In the genomic region with DNA sequence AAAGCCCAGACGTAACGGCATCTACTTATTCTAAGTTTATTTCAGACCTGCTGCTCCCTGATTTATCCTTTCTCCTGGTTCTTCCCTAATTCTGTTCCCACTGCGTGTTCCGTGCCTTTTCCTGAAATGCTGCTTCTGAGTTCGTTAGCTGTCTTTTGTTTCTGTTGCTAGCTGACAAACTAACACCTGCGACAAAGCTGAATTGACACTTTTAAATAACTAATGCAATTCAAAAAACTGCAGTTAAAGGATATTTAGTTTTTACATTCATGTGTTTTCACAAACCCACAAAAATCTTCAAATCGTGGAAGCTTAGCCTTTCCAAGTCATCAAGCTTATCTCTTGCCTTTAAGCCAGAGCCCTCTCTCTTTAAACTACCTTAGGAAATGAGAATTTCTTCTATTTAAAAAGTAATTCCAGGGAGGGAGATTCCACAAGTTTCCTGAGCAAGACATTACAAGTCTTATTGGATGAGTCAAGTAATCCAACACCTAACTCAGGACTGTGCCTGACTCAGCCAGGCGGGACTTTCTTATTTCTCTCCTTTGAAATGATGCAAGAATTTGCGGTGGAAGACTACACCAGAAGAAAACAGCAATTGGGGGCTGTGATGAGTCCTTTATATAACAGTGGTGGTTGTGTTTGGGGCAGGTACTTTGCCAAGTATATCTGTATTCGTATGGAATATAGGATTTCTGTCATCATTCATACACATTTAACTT, we compare ENCODE assay signal across 9 cellular contexts. TPM values are rescaled to one million over a fixed set of nuclear protein-coding genes. Genes with fewer than 3 reads are reported as not detected.
A peak's percentile ranks its signal among the peaks of the same experiment; 100 is the strongest.
DNase-seq lines count a peak whose midpoint lies in the region; ATAC-seq, FAIRE-seq and TF ChIP-seq lines count a peak whose summit lies in the region.
"Had no signal": no experiment of that assay in that cellular context is flagged by ENCODE, and none has a peak within 500 bp of the region (broad histone marks: within the 10 kb centered on the region; RNA-seq: fewer than 3 reads in every experiment).

No MANE protein-coding gene starts in this region.

- peak overlapping the region; percentile 98 for H3K27ac ChIP-seq in astrocyte (ENCODE audit: low read depth, low read length)

- no peaks in the 10 kb centered on the region for H3K79me2 ChIP-seq in astrocyte (ENCODE audit: insufficient read depth, low read length)

- CTCF ChIA-PET in AG04449 (lab: Yijun Ruan, JAX) (no interaction called here), WTC11 (lab: Charles Lee) (no interaction called here)

- H3K36me3 ChIP-seq in astrocyte (ENCODE audit: insufficient read depth, low read length) = no peaks in the 10 kb centered on the region

- H3K4me3 Mint-ChIP-seq in astrocyte (ENCODE audit: unreplicated experiment) (no peak overlapping the region), WTC11 (no peak overlapping the region)

- no peak overlapping the region for H3K4me3 ChIP-seq in AG04449 (ENCODE audit: low read depth, low read length)
- peak overlapping the region; percentile 4 for H3K4me3 ChIP-seq in astrocyte (ENCODE audit: insufficient read depth, low read depth, low read length)

- no peaks in the 10 kb centered on the region for H4K20me1 ChIP-seq in astrocyte (ENCODE audit: insufficient read depth, low read length)

- H3K4me1 ChIP-seq in astrocyte (ENCODE audit: insufficient read depth, low read length) = peaks cover 54% of the 10 kb centered on the region

- H3K9ac ChIP-seq in astrocyte (ENCODE audit: low read length) = peak overlapping the region; percentile 80

- POLR2A ChIA-PET in AG04449 (lab: Yijun Ruan, JAX) = no interaction called here
- POLR2A ChIA-PET in WTC11 (lab: Charles Lee) = no interaction called here

- no peak for ATAC-seq in WTC11

- TF ChIP-seq CTCF in AG04449 (IDR thresholded peaks at IDR 0.05; ENCODE audit: insufficient read depth, low read length, missing control alignments) (no peak), astrocyte (IDR thresholded peaks at IDR 0.05; ENCODE audit: insufficient read depth, low read depth, low read length) (no peak), WTC11 (IDR thresholded peaks at IDR 0.05) (no peak)

- DNase-seq in AG04449 (ENCODE audit: low read depth, low spot score) (peak; percentile 96), HPDE6-E6E7 (ENCODE audit: extremely low spot score) (peak; percentile 79), astrocyte (ENCODE audit: low read depth) (peak; percentile 99), kidney glomerular epithelial cell (lab: John Stamatoyannopoulos, UW) (peak; percentile 94), putamen (ENCODE audit: low spot score) (no peak), WTC11 (ENCODE audit: low spot score) (no peak), C1 segment of cervical spinal cord (lab: John Stamatoyannopoulos, UW) (no peak), midbrain (lab: John Stamatoyannopoulos, UW) (no peak)
- DNase-seq: NCI-H526 treated with DMSO at 0.1 percent for 48 hours had no signal

- H3K27ac Mint-ChIP-seq in astrocyte (ENCODE audit: unreplicated experiment) (peak overlapping the region; percentile 85), WTC11 (no peak overlapping the region)

- H3K27me3 Mint-ChIP-seq in astrocyte (ENCODE audit: low read depth, unreplicated experiment) (no peaks in the 10 kb centered on the region), WTC11 (ENCODE audit: low read depth) (no peaks in the 10 kb centered on the region; the same call in none of the 2 replicates)

- H3K27me3 ChIP-seq in astrocyte (ENCODE audit: insufficient read depth, low read length) = no peaks in the 10 kb centered on the region

- H3K36me3 Mint-ChIP-seq in astrocyte (ENCODE audit: low read depth, unreplicated experiment) (no peaks in the 10 kb centered on the region), WTC11 (no peaks in the 10 kb centered on the region)

- H3K4me2 ChIP-seq in astrocyte (ENCODE audit: low read length) = peak overlapping the region; percentile 43

- no peaks in the 10 kb centered on the region for H3K9me3 ChIP-seq in astrocyte (ENCODE audit: insufficient read depth, low read depth, low read length)

- H3K9me3 Mint-ChIP-seq in astrocyte (ENCODE audit: unreplicated experiment) (peaks cover 3% of the 10 kb centered on the region), WTC11 (no peaks in the 10 kb centered on the region)

- peaks cover 46% of the 10 kb centered on the region for H3K4me1 Mint-ChIP-seq in astrocyte (ENCODE audit: low read depth, unreplicated experiment)
- H3K4me1 Mint-ChIP-seq in WTC11 = peaks cover 63% of the 10 kb centered on the region

- H2AFZ ChIP-seq in astrocyte (ENCODE audit: low read depth, low read length) = no peak overlapping the region

- peak; percentile 77 for FAIRE-seq in astrocyte (lab: Jason Lieb, UNC)

TF ChIP-seq in WTC11, 78 proteins besides CTCF, POLR2A, EP300 and RAD21 (continues in another document):
- TF ChIP-seq TP53 (CRISPR knock-in tag; IDR thresholded peaks at IDR 0.05) (no peak), ZBTB21 (CRISPR knock-in tag; IDR thresholded peaks at IDR 0.05; ENCODE audit: borderline replicate concordance) (no peak), NR1H2 (CRISPR knock-in tag; IDR thresholded peaks at IDR 0.05) (no peak), GRHL2 (CRISPR knock-in tag; IDR thresholded peaks at IDR 0.05; ENCODE audit: insufficient replicate concordance, severe bottlenecking) (no peak), EMX1 (CRISPR knock-in tag; IDR thresholded peaks at IDR 0.05) (no peak), FOXK1 (CRISPR knock-in tag; IDR thresholded peaks at IDR 0.05) (no peak), GTF2I (CRISPR knock-in tag; conservative IDR thresholded peaks at IDR 0.05) (no peak), TEAD1 (CRISPR knock-in tag; IDR thresholded peaks at IDR 0.05) (no peak), NR2C2 (CRISPR knock-in tag; IDR thresholded peaks at IDR 0.05) (no peak)
- TF ChIP-seq, protein P1, sequence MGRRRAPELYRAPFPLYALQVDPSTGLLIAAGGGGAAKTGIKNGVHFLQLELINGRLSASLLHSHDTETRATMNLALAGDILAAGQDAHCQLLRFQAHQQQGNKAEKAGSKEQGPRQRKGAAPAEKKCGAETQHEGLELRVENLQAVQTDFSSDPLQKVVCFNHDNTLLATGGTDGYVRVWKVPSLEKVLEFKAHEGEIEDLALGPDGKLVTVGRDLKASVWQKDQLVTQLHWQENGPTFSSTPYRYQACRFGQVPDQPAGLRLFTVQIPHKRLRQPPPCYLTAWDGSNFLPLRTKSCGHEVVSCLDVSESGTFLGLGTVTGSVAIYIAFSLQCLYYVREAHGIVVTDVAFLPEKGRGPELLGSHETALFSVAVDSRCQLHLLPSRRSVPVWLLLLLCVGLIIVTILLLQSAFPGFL (CRISPR knock-in tag; IDR thresholded peaks at IDR 0.05; ENCODE audit: borderline replicate concordance) = no peak
- TF ChIP-seq, protein P2, sequence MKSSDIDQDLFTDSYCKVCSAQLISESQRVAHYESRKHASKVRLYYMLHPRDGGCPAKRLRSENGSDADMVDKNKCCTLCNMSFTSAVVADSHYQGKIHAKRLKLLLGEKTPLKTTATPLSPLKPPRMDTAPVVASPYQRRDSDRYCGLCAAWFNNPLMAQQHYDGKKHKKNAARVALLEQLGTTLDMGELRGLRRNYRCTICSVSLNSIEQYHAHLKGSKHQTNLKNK (CRISPR knock-in tag; IDR thresholded peaks at IDR 0.05) = no peak
- TF ChIP-seq, protein P3, sequence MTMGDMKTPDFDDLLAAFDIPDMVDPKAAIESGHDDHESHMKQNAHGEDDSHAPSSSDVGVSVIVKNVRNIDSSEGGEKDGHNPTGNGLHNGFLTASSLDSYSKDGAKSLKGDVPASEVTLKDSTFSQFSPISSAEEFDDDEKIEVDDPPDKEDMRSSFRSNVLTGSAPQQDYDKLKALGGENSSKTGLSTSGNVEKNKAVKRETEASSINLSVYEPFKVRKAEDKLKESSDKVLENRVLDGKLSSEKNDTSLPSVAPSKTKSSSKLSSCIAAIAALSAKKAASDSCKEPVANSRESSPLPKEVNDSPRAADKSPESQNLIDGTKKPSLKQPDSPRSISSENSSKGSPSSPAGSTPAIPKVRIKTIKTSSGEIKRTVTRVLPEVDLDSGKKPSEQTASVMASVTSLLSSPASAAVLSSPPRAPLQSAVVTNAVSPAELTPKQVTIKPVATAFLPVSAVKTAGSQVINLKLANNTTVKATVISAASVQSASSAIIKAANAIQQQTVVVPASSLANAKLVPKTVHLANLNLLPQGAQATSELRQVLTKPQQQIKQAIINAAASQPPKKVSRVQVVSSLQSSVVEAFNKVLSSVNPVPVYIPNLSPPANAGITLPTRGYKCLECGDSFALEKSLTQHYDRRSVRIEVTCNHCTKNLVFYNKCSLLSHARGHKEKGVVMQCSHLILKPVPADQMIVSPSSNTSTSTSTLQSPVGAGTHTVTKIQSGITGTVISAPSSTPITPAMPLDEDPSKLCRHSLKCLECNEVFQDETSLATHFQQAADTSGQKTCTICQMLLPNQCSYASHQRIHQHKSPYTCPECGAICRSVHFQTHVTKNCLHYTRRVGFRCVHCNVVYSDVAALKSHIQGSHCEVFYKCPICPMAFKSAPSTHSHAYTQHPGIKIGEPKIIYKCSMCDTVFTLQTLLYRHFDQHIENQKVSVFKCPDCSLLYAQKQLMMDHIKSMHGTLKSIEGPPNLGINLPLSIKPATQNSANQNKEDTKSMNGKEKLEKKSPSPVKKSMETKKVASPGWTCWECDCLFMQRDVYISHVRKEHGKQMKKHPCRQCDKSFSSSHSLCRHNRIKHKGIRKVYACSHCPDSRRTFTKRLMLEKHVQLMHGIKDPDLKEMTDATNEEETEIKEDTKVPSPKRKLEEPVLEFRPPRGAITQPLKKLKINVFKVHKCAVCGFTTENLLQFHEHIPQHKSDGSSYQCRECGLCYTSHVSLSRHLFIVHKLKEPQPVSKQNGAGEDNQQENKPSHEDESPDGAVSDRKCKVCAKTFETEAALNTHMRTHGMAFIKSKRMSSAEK (CRISPR knock-in tag; IDR thresholded peaks at IDR 0.05; ENCODE audit: borderline replicate concordance) = no peak

RNA-seq across cellular contexts. Expression of a gene that starts 6.3 kb away (rescaled TPM):
- 0.58 and 0.68 TPM in 2 replicates for total RNA-seq in astrocyte
- total RNA-seq in WTC11 (2021) = 0.44 to 0.98 TPM (median 0.50 TPM) in 3 replicates

Comparison
In these comparisons a context has a peak if more than half of its experiments do, and no peak if none do; other contexts are left out.
1. DNase-seq: peak in AG04449 (single experiment), HPDE6-E6E7 (single experiment), astrocyte (single experiment) and kidney glomerular epithelial cell (single experiment); none in putamen (single experiment), WTC11 (single experiment), C1 segment of cervical spinal cord (0 of 14) and midbrain (single experiment).